ENCODE assay signal across 15 cellular contexts in the genomic region with DNA sequence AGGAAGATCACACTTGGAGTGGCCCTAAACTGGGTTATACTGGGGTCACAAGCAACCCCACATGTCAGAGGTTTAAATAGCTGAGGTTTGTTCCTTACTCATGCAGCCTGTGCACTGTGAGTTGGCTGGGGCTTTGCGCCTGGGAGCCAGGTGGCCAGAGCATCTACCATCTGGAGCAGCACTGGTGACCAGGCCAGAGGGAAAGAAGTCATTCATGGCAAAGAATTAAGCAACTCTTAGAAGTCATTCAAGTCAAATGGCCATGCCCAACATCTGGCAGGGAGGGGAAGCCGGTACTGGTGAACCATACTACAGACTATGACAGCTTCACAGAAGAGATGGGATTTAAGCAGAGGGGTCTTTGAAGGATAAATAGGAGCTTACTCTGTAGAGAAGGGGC.
DNase-seq lines count a peak whose midpoint lies in the region; ATAC-seq and TF ChIP-seq lines count a peak whose summit lies in the region.
"Had no signal": no experiment of that assay in that cellular context is flagged by ENCODE, and none has a peak within 500 bp of the region (broad histone marks: within the 10 kb centered on the region; RNA-seq: fewer than 3 reads in every experiment).

No MANE protein-coding gene starts in this region.

- H3K9me3 ChIP-seq in RWPE2 (ENCODE audit: severe bottlenecking), result peaks cover 3% of the 10 kb centered on the region
- peaks cover 0 to 10% (median 0%) of the 10 kb centered on the region in 3 donors for H3K9me3 ChIP-seq in tibial artery

- ATAC-seq in RWPE2 (ENCODE audit: low read depth) (no peak), omental fat pad (ENCODE audit: low FRiP score) (no peak), GM21390 (IDR thresholded peaks at IDR 0.05; ENCODE audit: unreplicated experiment) (no peak)
- ATAC-seq: Right ventricle myocardium inferior had no signal

- no peaks in the 10 kb centered on the region for H3K36me3 ChIP-seq in RWPE2 (ENCODE audit: low read depth)
- no peaks in the 10 kb centered on the region for H3K36me3 ChIP-seq in tibial artery

- H3K27ac ChIP-seq in RWPE2 (ENCODE audit: poor library complexity, severe bottlenecking) (no peak overlapping the region), tibial artery (no peak overlapping the region)
- H3K27ac ChIP-seq: C4-2B, PC-9 had no signal

- H3K27me3 ChIP-seq in RWPE2 (ENCODE audit: insufficient read depth, poor library complexity, severe bottlenecking) (no peaks in the 10 kb centered on the region), tibial artery (no peaks in the 10 kb centered on the region)

- H3K4me3 ChIP-seq in RWPE2 (ENCODE audit: severe bottlenecking), result no peak overlapping the region
- no peak overlapping the region for H3K4me3 ChIP-seq in tibial artery
- H3K4me3 ChIP-seq: PC-9 had no signal

- intact Hi-C loops in tibial artery (cut with DNase I; ENCODE audit: low total_unique reads), result no loop called here

- DNase-seq in activated effector memory CD4-positive, alpha-beta T cell treated with anti-CD3 and anti-CD28 coated beads, Interleukin-2, amount 50 U/mL, for 16 hours, result peak; percentile 41
- no peak for DNase-seq in activated effector memory CD4-positive, alpha-beta T cell treated with Interleukin-2 at 50 U/mL for 16 hours
- DNase-seq in RWPE2 (ENCODE audit: low spot score) (peak; percentile 19), omental fat pad (ENCODE audit: low spot score) (peak; percentile 1), tibial artery (peak; percentile 14 to 29), NCI-H146 treated with DMSO at 0.1 percent for 48 hours (lab: John Stamatoyannopoulos, UW; ENCODE audit: unreplicated experiment) (no peak)
- DNase-seq: H9, NCI-H1930, NCI-H2171 treated with DMSO at 0.1 percent for 48 hours, NCI-H82, PC-9 had no signal

- TF ChIP-seq CTCF in RWPE2 (IDR thresholded peaks at IDR 0.05; ENCODE audit: poor library complexity, severe bottlenecking), result no peak
- no peak for TF ChIP-seq CTCF in omental fat pad (IDR thresholded peaks at IDR 0.05)
- no peak for TF ChIP-seq CTCF in tibial artery (IDR thresholded peaks at IDR 0.05)

- H3K4me1 ChIP-seq in RWPE2 (ENCODE audit: insufficient read depth, poor library complexity, severe bottlenecking), result peaks cover 10% of the 10 kb centered on the region
- peaks cover 0 to 3% (median 0%) of the 10 kb centered on the region in 4 donors for H3K4me1 ChIP-seq in tibial artery
- H3K4me1 ChIP-seq: Caco-2 had no signal

Comparison
In these comparisons a context has a peak if more than half of its experiments do, and no peak if none do; other contexts are left out.
1. DNase-seq: peak in activated effector memory CD4-positive, alpha-beta T cell treated with anti-CD3 and anti-CD28 coated beads, Interleukin-2, amount 50 U/mL, for 16 hours (single experiment), RWPE2 (single experiment), omental fat pad (single experiment) and tibial artery (2 of 2); none in activated effector memory CD4-positive, alpha-beta T cell treated with Interleukin-2 at 50 U/mL for 16 hours (single experiment) and NCI-H146 treated with DMSO at 0.1 percent for 48 hours (single experiment).